In the genomic region with DNA sequence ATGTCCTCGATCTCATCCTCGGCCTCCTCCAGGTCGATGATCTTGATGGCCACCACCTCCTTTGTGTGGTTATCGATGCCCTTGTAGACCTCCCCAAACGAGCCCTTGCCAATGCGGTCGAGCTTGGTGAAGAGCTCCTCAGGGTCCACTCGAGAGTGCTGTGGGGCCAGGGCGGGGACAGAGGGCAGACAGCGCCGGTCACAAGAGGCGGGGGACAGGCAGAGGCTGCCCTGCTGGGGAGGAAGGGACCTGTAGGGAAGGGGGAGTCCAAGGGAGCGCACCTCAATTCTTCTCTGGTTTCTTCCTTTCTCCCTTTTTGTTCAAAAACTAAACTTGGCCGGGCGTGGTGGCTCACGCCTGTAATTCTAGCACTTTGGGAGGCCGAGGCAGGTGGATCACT, we compare ENCODE assay signal across 27 cellular contexts.
"Had no signal": no experiment of that assay in that cellular context is flagged by ENCODE, and none has a peak within 500 bp of the region (broad histone marks: within the 10 kb centered on the region; RNA-seq: fewer than 3 reads in every experiment).

No MANE protein-coding gene starts in this region.

- ATAC-seq: left lobe of liver; mucosa of descending colon; natural killer cell treated with Interleukin-12 subunit alpha and Interleukin-12 subunit beta and Interleukin-15 and Interleukin-18, amount 100 ng/mL, for 72 hours; right cardiac atrium had no signal

- H3K27ac ChIP-seq: coronary artery, esophagus squamous epithelium, parathyroid adenoma, stomach, tibial nerve, upper lobe of left lung, uterus had no signal

- H3K27ac Mint-ChIP-seq: mesothelial cell of epicardium; naive B cell; natural killer cell treated with Interleukin-12 subunit alpha and Interleukin-12 subunit beta and Interleukin-15 and Interleukin-18, amount 100 ng/mL, for 72 hours; progenitor cell of endocrine pancreas had no signal

- H3K27me3 ChIP-seq: esophagus squamous epithelium, stomach, tibial nerve, upper lobe of left lung, uterus had no signal

- H3K36me3 Mint-ChIP-seq: mesothelial cell of epicardium; naive B cell; natural killer cell treated with Interleukin-12 subunit alpha and Interleukin-12 subunit beta and Interleukin-15 and Interleukin-18, amount 100 ng/mL, for 72 hours had no signal

- H3K36me3 ChIP-seq: uterus had no signal

- H3K4me3 Mint-ChIP-seq: central memory CD8-positive, alpha-beta T cell; mesothelial cell of epicardium; natural killer cell treated with Interleukin-12 subunit alpha and Interleukin-12 subunit beta and Interleukin-15 and Interleukin-18, amount 100 ng/mL, for 72 hours; neural crest cell had no signal

- H3K4me3 ChIP-seq: coronary artery, esophagus squamous epithelium, mucosa of descending colon, stomach, tibial nerve, upper lobe of left lung, uterus had no signal

- H3K27me3 Mint-ChIP-seq: central memory CD8-positive, alpha-beta T cell; naive B cell; natural killer cell treated with Interleukin-12 subunit alpha and Interleukin-12 subunit beta and Interleukin-15 and Interleukin-18, amount 100 ng/mL, for 72 hours; progenitor cell of endocrine pancreas had no signal

- DNase-seq: dermis blood vessel endothelial cell; effector memory CD4-positive, alpha-beta T cell; erythroblast; esophagus squamous epithelium; foreskin melanocyte; mesenchymal stem cell; mucosa of descending colon; naive B cell; small intestine; stimulated activated CD4-positive, alpha-beta T cell treated with anti-CD3 and anti-CD28 coated beads, Interleukin-12 subunit alpha, Interleukin-12 subunit beta, amount 100 ng/mL, for 4 hours; stimulated activated CD4-positive, alpha-beta T cell treated with anti-CD3 and anti-CD28 coated beads, Interleukin-1b, Interleukin-23, amount 100 ng/mL, for 48 hours; stimulated activated CD4-positive, alpha-beta T cell treated with anti-CD3 and anti-CD28 coated beads, Interleukin-4, amount 100 ng/mL, for 1 hour; stimulated activated CD8-positive, alpha-beta memory T cell treated with anti-CD3 and anti-CD28 coated beads, Interleukin-4, amount 100 ng/mL, for 48 hours; stimulated activated naive CD4-positive, alpha-beta T cell treated with Interleukin-2 at 50 U/mL for 16 hours; stomach; uterus had no signal

- H3K9me3 Mint-ChIP-seq: central memory CD8-positive, alpha-beta T cell; mesothelial cell of epicardium; naive B cell; natural killer cell treated with Interleukin-12 subunit alpha and Interleukin-12 subunit beta and Interleukin-15 and Interleukin-18, amount 100 ng/mL, for 72 hours; neural crest cell had no signal

- H3K9me3 ChIP-seq: esophagus squamous epithelium, mucosa of descending colon, stomach, tibial nerve, upper lobe of left lung, uterus had no signal

- H3K4me1 Mint-ChIP-seq: mesothelial cell of epicardium, neural crest cell had no signal

- H3K4me1 ChIP-seq: parathyroid adenoma, uterus had no signal
